Comparison of ENCODE assay signal across 8 cellular contexts in genomic region chr11:65870706-65871681, GRCh38. TPM values are rescaled to one million over a fixed set of nuclear protein-coding genes. Genes with fewer than 3 reads are reported as not detected.
A peak's percentile ranks its signal among the peaks of the same experiment; 100 is the strongest.
DNase-seq lines count a peak whose midpoint lies in the region; ATAC-seq and TF ChIP-seq lines count a peak whose summit lies in the region.
"Had no signal": no experiment of that assay in that cellular context is flagged by ENCODE, and none has a peak within 500 bp of the region (broad histone marks: within the 10 kb centered on the region; RNA-seq: fewer than 3 reads in every experiment).

No MANE protein-coding gene starts in this region.

- H3K9me3 ChIP-seq in cardiac muscle cell (ENCODE audit: low read depth) (no peaks in the 10 kb centered on the region), upper lobe of left lung (no peaks in the 10 kb centered on the region)

- H3K4me1 Mint-ChIP-seq in activated naive CD4-positive, alpha-beta T cell treated with anti-CD3 and anti-CD28 coated beads, Interleukin-2, amount 50 U/mL, for 24 hours = peaks cover 14% of the 10 kb centered on the region

- H3K4me1 ChIP-seq in cardiac muscle cell (ENCODE audit: low read depth) (no peaks in the 10 kb centered on the region), upper lobe of left lung (peaks cover 17 to 36% (median 29%) of the 10 kb centered on the region in 4 donors)

- H3K27me3 ChIP-seq in cardiac muscle cell (no peaks in the 10 kb centered on the region), upper lobe of left lung (no peaks in the 10 kb centered on the region)

- H3K27ac Mint-ChIP-seq in activated naive CD4-positive, alpha-beta T cell treated with anti-CD3 and anti-CD28 coated beads, Interleukin-2, amount 50 U/mL, for 24 hours = no peak overlapping the region

- TF ChIP-seq POLR2A in upper lobe of left lung (IDR thresholded peaks at IDR 0.05) = no peak

- 61 to 70% methylated on average over 19 to 23 of the region's 24 CpGs for WGBS in upper lobe of left lung, 2 donors

- H3K4me3 ChIP-seq in cardiac muscle cell = peak overlapping the region; percentile 95
- peak overlapping the region in 2 of 4 donors; percentile 62 to 65 for H3K4me3 ChIP-seq in upper lobe of left lung

- H3K36me3 ChIP-seq in cardiac muscle cell = peaks cover 22% of the 10 kb centered on the region
- peaks cover 4 to 47% (median 15%) of the 10 kb centered on the region in 4 donors for H3K36me3 ChIP-seq in upper lobe of left lung

- TF ChIP-seq CTCF in cardiac muscle cell (IDR thresholded peaks at IDR 0.05; ENCODE audit: low read depth, low read length) = no peak
- no peak for TF ChIP-seq CTCF in upper lobe of left lung (IDR thresholded peaks at IDR 0.05)

- H3K36me3 Mint-ChIP-seq in activated naive CD4-positive, alpha-beta T cell treated with anti-CD3 and anti-CD28 coated beads, Interleukin-2, amount 50 U/mL, for 24 hours = no peaks in the 10 kb centered on the region

- no peaks in the 10 kb centered on the region for H3K9me3 Mint-ChIP-seq in activated naive CD4-positive, alpha-beta T cell treated with anti-CD3 and anti-CD28 coated beads, Interleukin-2, amount 50 U/mL, for 24 hours

- ATAC-seq in upper lobe of left lung (ENCODE audit: low FRiP score in 2 of 2) = no peak
- no peak for ATAC-seq in HG02884 (IDR thresholded peaks at IDR 0.05; ENCODE audit: unreplicated experiment)

- no peak for DNase-seq in activated naive CD4-positive, alpha-beta T cell (lab: John Stamatoyannopoulos, UW)
- no peak for DNase-seq in cardiac muscle cell (ENCODE audit: low read depth in 1 of 2, low spot score in 1 of 2)
- DNase-seq in upper lobe of left lung = peak in 1 of 2 donors; percentile 73
- no peak for DNase-seq in RPMI8226
- DNase-seq: activated CD8-positive, alpha-beta memory T cell treated with anti-CD3 and anti-CD28 coated beads for 24 hours; kidney glomerular epithelial cell had no signal

- H3K4me3 Mint-ChIP-seq in activated naive CD4-positive, alpha-beta T cell treated with anti-CD3 and anti-CD28 coated beads, Interleukin-2, amount 50 U/mL, for 24 hours = peak overlapping the region; percentile 33

- H3K27me3 Mint-ChIP-seq in activated naive CD4-positive, alpha-beta T cell treated with anti-CD3 and anti-CD28 coated beads, Interleukin-2, amount 50 U/mL, for 24 hours = no peaks in the 10 kb centered on the region

- no peak for TF ChIP-seq EP300 in upper lobe of left lung (IDR thresholded peaks at IDR 0.05)

- H3K27ac ChIP-seq in cardiac muscle cell (peak overlapping the region; percentile 97), upper lobe of left lung (peak overlapping the region; percentile 86 to 96 (median 94))

RNA-seq across cellular contexts. Expression of gene EFEMP2, which starts 1.6 kb away (rescaled TPM):
- total RNA-seq in cardiac muscle cell = 138 and 161 TPM in 2 replicates
- polyA plus RNA-seq in cardiac muscle cell = 216 and 267 TPM in 2 replicates
- 10 to 100 TPM; 28.8 to 79.6 (median 65.3) TPM for total RNA-seq in upper lobe of left lung

RNA-seq across cellular contexts. Expression of gene CTSW, which starts 8.6 kb away (rescaled TPM):
- total RNA-seq in cardiac muscle cell (not detected in 2 replicates), upper lobe of left lung (10 to 100 TPM in 3 of 6 donors, 1 to 10 TPM in 3; 2.1 to 20.7 (median 11.4) TPM)
- polyA plus RNA-seq in cardiac muscle cell = 0.60 TPM in 1 of 2 replicates, not detected in the other

RNA-seq across cellular contexts. Expression of gene MUS81, which starts 10.8 kb away (rescaled TPM):
- total RNA-seq in cardiac muscle cell (74.3 and 88.9 TPM in 2 replicates), upper lobe of left lung (100 to 1,000 TPM in 1 of 6 donors, 10 to 100 TPM in 5; 41.5 to 182 (median 53.3) TPM)
- 80.3 and 82.7 TPM in 2 replicates for polyA plus RNA-seq in cardiac muscle cell

RNA-seq across cellular contexts. Expression of gene CFL1, which starts 13.0 kb away (rescaled TPM):
- total RNA-seq in cardiac muscle cell = 974 and 1,709 TPM in 2 replicates
- polyA plus RNA-seq in cardiac muscle cell = 1,641 and 2,660 TPM in 2 replicates
- 100 to 1,000 TPM; 358 to 813 (median 768) TPM for total RNA-seq in upper lobe of left lung

RNA-seq across cellular contexts. Expression of gene FIBP, which starts 17.3 kb away (rescaled TPM):
- total RNA-seq in cardiac muscle cell (140 and 220 TPM in 2 replicates), upper lobe of left lung (10 to 100 TPM; 46.8 to 77.7 (median 57.0) TPM)
- 143 and 199 TPM in 2 replicates for polyA plus RNA-seq in cardiac muscle cell
